In the genomic region with DNA sequence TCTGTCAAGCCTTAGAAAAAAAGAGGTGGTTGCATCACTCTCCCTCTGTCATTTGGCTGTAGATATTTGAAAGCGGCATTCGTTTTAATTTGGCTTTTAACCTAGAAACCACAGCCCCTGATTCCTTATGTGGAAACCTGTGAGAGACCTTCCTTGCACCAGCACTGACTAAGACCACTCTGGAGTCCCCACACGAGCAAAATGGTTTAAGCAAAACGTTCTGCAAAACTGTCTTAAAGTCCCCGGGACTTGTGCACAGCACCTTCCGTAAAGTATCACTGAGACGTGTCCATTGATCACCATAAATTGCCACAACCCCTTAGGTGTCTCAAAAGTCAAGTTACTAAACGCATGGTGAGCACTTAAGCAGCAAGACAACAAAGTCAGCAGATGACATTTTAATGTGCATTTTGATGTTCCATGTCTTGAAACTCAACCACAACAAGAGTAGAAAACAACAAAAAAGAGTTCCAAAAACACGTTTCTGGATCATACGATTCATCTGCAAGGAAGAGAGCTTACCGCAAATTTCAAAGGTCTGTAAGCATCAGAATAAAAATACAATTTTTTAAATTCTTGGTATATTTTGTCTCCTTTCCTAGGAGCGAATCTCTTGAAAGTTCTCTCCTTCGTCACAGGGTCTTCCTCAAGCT, we compare ENCODE assay signal across 32 cellular contexts. TPM values are rescaled to one million over a fixed set of nuclear protein-coding genes. Genes with fewer than 3 reads are reported as not detected.
DNase-seq lines count a peak whose midpoint lies in the region; ATAC-seq and TF ChIP-seq lines count a peak whose summit lies in the region.
"Had no signal": no experiment of that assay in that cellular context is flagged by ENCODE, and none has a peak within 500 bp of the region (broad histone marks: within the 10 kb centered on the region; RNA-seq: fewer than 3 reads in every experiment).

No MANE protein-coding gene starts in this region.

- no peak for DNase-seq in activated naive CD8-positive, alpha-beta T cell treated with anti-CD3 and anti-CD28 coated beads, Interleukin-2, amount 10 ng/mL, durations not matched to agents 7 days and 5 days
- DNase-seq in activated naive CD8-positive, alpha-beta T cell treated with anti-CD3 and anti-CD28 coated beads for 36 hours, result no peak
- DNase-seq in WTC11 (ENCODE audit: low spot score) (no peak), type B pancreatic cell (ENCODE audit: extremely low spot score, unreplicated experiment) (no peak), UCSD-AML1 (lab: John Stamatoyannopoulos, UW; ENCODE audit: unreplicated experiment) (no peak), NCI-H2107 treated with DMSO at 0.1 percent for 48 hours (lab: John Stamatoyannopoulos, UW; ENCODE audit: unreplicated experiment) (no peak)
- DNase-seq: activated CD4-positive, alpha-beta T cell treated with anti-CD3 and anti-CD28 coated beads for 36 hours; activated naive CD4-positive, alpha-beta T cell treated with anti-CD3 and anti-CD28 coated beads, Interleukin-2, amount 50 U/mL, for 16 hours; activated T-cell treated with anti-CD3 and anti-CD28 coated beads, Interleukin-2, amount 50 U/mL, for 24 hours; Caco-2; GDM1; hippocampal formation; KBM-7; left ventricle myocardium inferior; MG63; naive thymus-derived CD4-positive, alpha-beta T cell; NCI-H2029 treated with DMSO at 0.1 percent for 48 hours; NCI-H2227 treated with DMSO at 0.1 percent for 48 hours; right lobe of liver; SIG-M5; stimulated activated CD4-positive, alpha-beta T cell treated with anti-CD3 and anti-CD28 coated beads, Interleukin-2, amount 100 ng/mL, for 48 hours; T-cell had no signal

- peaks cover 2% of the 10 kb centered on the region for H3K9me3 Mint-ChIP-seq in activated naive CD8-positive, alpha-beta T cell treated with anti-CD3 and anti-CD28 coated beads, Interleukin-2, amount 10 ng/mL, durations not matched to agents 7 days and 5 days
- H3K9me3 Mint-ChIP-seq in activated naive CD8-positive, alpha-beta T cell treated with anti-CD3 and anti-CD28 coated beads for 36 hours, result peaks cover 3% of the 10 kb centered on the region
- H3K9me3 Mint-ChIP-seq in WTC11 (no peaks in the 10 kb centered on the region), type B pancreatic cell (no peaks in the 10 kb centered on the region)
- H3K9me3 Mint-ChIP-seq: activated T-cell treated with anti-CD3 and anti-CD28 coated beads, Interleukin-2, amount 50 U/mL, for 24 hours; T-cell had no signal

- no peaks in the 10 kb centered on the region for H3K9me3 ChIP-seq in iPS-20b (ENCODE audit: insufficient read depth, low read depth, low read length)
- H3K9me3 ChIP-seq: Caco-2, gastroesophageal sphincter, HAP-1, left ventricle myocardium inferior, MG63, right lobe of liver had no signal

- no peaks in the 10 kb centered on the region for H3K36me3 ChIP-seq in iPS-20b (ENCODE audit: insufficient read depth, low read depth, low read length)
- H3K36me3 ChIP-seq: gastroesophageal sphincter, HAP-1, left ventricle myocardium inferior, MG63, right lobe of liver had no signal

- H3K27ac ChIP-seq in iPS-20b (ENCODE audit: low read length), result no peak overlapping the region
- H3K27ac ChIP-seq: C4-2B, gastroesophageal sphincter, left ventricle myocardium inferior, parathyroid adenoma, right lobe of liver had no signal

- H3K27ac Mint-ChIP-seq in activated naive CD8-positive, alpha-beta T cell treated with anti-CD3 and anti-CD28 coated beads, Interleukin-2, amount 10 ng/mL, durations not matched to agents 7 days and 5 days, result peak overlapping the region; percentile 80
- no peak overlapping the region for H3K27ac Mint-ChIP-seq in activated naive CD8-positive, alpha-beta T cell treated with anti-CD3 and anti-CD28 coated beads for 36 hours
- H3K27ac Mint-ChIP-seq in WTC11 (no peak overlapping the region), type B pancreatic cell (no peak overlapping the region)
- H3K27ac Mint-ChIP-seq: activated CD4-positive, alpha-beta T cell treated with anti-CD3 and anti-CD28 coated beads for 36 hours had no signal

- TF ChIP-seq CTCF in WTC11 (IDR thresholded peaks at IDR 0.05), result no peak
- TF ChIP-seq CTCF in type B pancreatic cell (conservative IDR thresholded peaks at IDR 0.05), result no peak

- ATAC-seq in activated naive CD8-positive, alpha-beta T cell treated with anti-CD3 and anti-CD28 coated beads, Interleukin-2, amount 10 ng/mL, durations not matched to agents 7 days and 5 days (ENCODE audit: low read depth), result no peak
- ATAC-seq in WTC11, result no peak
- no peak for ATAC-seq in GM18873 (IDR thresholded peaks at IDR 0.05; ENCODE audit: low FRiP score, unreplicated experiment)
- ATAC-seq: gastroesophageal sphincter; naive thymus-derived CD4-positive, alpha-beta T cell; right lobe of liver; T-cell had no signal

- peak overlapping the region; percentile 76 for H3K4me3 Mint-ChIP-seq in activated naive CD8-positive, alpha-beta T cell treated with anti-CD3 and anti-CD28 coated beads, Interleukin-2, amount 10 ng/mL, durations not matched to agents 7 days and 5 days
- H3K4me3 Mint-ChIP-seq in activated naive CD8-positive, alpha-beta T cell treated with anti-CD3 and anti-CD28 coated beads for 36 hours, result no peak overlapping the region
- H3K4me3 Mint-ChIP-seq in WTC11 (peak overlapping the region; percentile 91), type B pancreatic cell (peak overlapping the region; percentile 81)

- H3K27me3 Mint-ChIP-seq in activated naive CD8-positive, alpha-beta T cell treated with anti-CD3 and anti-CD28 coated beads, Interleukin-2, amount 10 ng/mL, durations not matched to agents 7 days and 5 days, result peaks cover 93% of the 10 kb centered on the region
- H3K27me3 Mint-ChIP-seq in activated naive CD8-positive, alpha-beta T cell treated with anti-CD3 and anti-CD28 coated beads for 36 hours, result peaks cover 100% of the 10 kb centered on the region
- H3K27me3 Mint-ChIP-seq in WTC11 (ENCODE audit: low read depth), result peaks cover 95% of the 10 kb centered on the region
- peaks cover 97% of the 10 kb centered on the region for H3K27me3 Mint-ChIP-seq in type B pancreatic cell

- H3K4me1 Mint-ChIP-seq in activated naive CD8-positive, alpha-beta T cell treated with anti-CD3 and anti-CD28 coated beads, Interleukin-2, amount 10 ng/mL, durations not matched to agents 7 days and 5 days, result peaks cover 16% of the 10 kb centered on the region
- H3K4me1 Mint-ChIP-seq in activated naive CD8-positive, alpha-beta T cell treated with anti-CD3 and anti-CD28 coated beads for 36 hours, result peaks cover 22% of the 10 kb centered on the region
- H3K4me1 Mint-ChIP-seq in WTC11, result peaks cover 54% of the 10 kb centered on the region
- peaks cover 4% of the 10 kb centered on the region for H3K4me1 Mint-ChIP-seq in type B pancreatic cell (ENCODE audit: unreplicated experiment)

- POLR2A ChIA-PET in activated naive CD8-positive, alpha-beta T cell treated with anti-CD3 and anti-CD28 coated beads, Interleukin-2, amount 10 ng/mL, durations not matched to agents 7 days and 5 days (lab: Charles Lee), result no interaction called here
- POLR2A ChIA-PET in WTC11 (lab: Charles Lee), result no interaction called here

- peak overlapping the region; percentile 61; the same call in 1 of the 2 replicates for H3K4me3 ChIP-seq in iPS-20b (ENCODE audit: low read length)
- H3K4me3 ChIP-seq: gastroesophageal sphincter, left ventricle myocardium inferior, MG63, right lobe of liver had no signal

- peaks cover 26% of the 10 kb centered on the region for H3K4me1 ChIP-seq in iPS-20b (ENCODE audit: insufficient read depth, low read length)
- H3K4me1 ChIP-seq: parathyroid adenoma had no signal

- H3K9ac ChIP-seq in iPS-20b (ENCODE audit: low read depth, low read length), result peak overlapping the region; percentile 27; the same call in 1 of the 2 replicates
- H3K9ac ChIP-seq: parathyroid adenoma had no signal

- CTCF ChIA-PET in WTC11 (lab: Charles Lee), result interaction anchor here (2.0 kb wide), 1 partner anchor 90 kb away, joined by 10 read pairs; no protein-coding TSS in a partner anchor

- peaks cover 100% of the 10 kb centered on the region for H3K27me3 ChIP-seq in iPS-20b (ENCODE audit: insufficient read depth, low read length)

- H3K36me3 Mint-ChIP-seq in activated naive CD8-positive, alpha-beta T cell treated with anti-CD3 and anti-CD28 coated beads, Interleukin-2, amount 10 ng/mL, durations not matched to agents 7 days and 5 days, result peaks cover 4% of the 10 kb centered on the region
- peaks cover 9% of the 10 kb centered on the region for H3K36me3 Mint-ChIP-seq in activated naive CD8-positive, alpha-beta T cell treated with anti-CD3 and anti-CD28 coated beads for 36 hours
- no peaks in the 10 kb centered on the region for H3K36me3 Mint-ChIP-seq in WTC11
- no peaks in the 10 kb centered on the region for H3K36me3 Mint-ChIP-seq in type B pancreatic cell
- H3K36me3 Mint-ChIP-seq: T-cell had no signal

TF ChIP-seq in WTC11, 78 proteins besides CTCF, POLR2A, EP300 and RAD21:
- no peak for TF ChIP-seq PRRX2 (CRISPR knock-in tag; IDR thresholded peaks at IDR 0.05)

RNA-seq across cellular contexts. Expression of gene CNPY1, which starts 37.9 kb away (rescaled TPM):
- not detected for total RNA-seq in activated naive CD8-positive, alpha-beta T cell treated with anti-CD3 and anti-CD28 coated beads, Interleukin-2, amount 10 ng/mL, durations not matched to agents 7 days and 5 days
- not detected for total RNA-seq in activated naive CD8-positive, alpha-beta T cell treated with anti-CD3 and anti-CD28 coated beads for 36 hours
- total RNA-seq in WTC11 (2021) (0.09 TPM in 2 of 3 replicates, not detected in the other), type B pancreatic cell (ENCODE audit: low replicate concordance) (not detected in 2 replicates)
- total RNA-seq: activated CD4-positive, alpha-beta T cell treated with anti-CD3 and anti-CD28 coated beads for 36 hours; Caco-2; endothelial cell of umbilical vein; fibroblast of lung; gastroesophageal sphincter; left ventricle myocardium inferior; naive thymus-derived CD4-positive, alpha-beta T cell; T-cell had no signal

RNA-seq across cellular contexts. Expression of gene EN2, which starts 50.6 kb away (rescaled TPM):
- not detected for total RNA-seq in activated naive CD8-positive, alpha-beta T cell treated with anti-CD3 and anti-CD28 coated beads, Interleukin-2, amount 10 ng/mL, durations not matched to agents 7 days and 5 days
- not detected for total RNA-seq in activated naive CD8-positive, alpha-beta T cell treated with anti-CD3 and anti-CD28 coated beads for 36 hours
- not detected in 3 replicates for total RNA-seq in WTC11 (2021)
- 0.07 and 0.94 TPM in 2 replicates for total RNA-seq in type B pancreatic cell (ENCODE audit: low replicate concordance)
- total RNA-seq: activated CD4-positive, alpha-beta T cell treated with anti-CD3 and anti-CD28 coated beads for 36 hours; endothelial cell of umbilical vein; fibroblast of lung; naive thymus-derived CD4-positive, alpha-beta T cell; right lobe of liver; T-cell; temporal lobe; urinary bladder had no signal
